In the genomic region with DNA sequence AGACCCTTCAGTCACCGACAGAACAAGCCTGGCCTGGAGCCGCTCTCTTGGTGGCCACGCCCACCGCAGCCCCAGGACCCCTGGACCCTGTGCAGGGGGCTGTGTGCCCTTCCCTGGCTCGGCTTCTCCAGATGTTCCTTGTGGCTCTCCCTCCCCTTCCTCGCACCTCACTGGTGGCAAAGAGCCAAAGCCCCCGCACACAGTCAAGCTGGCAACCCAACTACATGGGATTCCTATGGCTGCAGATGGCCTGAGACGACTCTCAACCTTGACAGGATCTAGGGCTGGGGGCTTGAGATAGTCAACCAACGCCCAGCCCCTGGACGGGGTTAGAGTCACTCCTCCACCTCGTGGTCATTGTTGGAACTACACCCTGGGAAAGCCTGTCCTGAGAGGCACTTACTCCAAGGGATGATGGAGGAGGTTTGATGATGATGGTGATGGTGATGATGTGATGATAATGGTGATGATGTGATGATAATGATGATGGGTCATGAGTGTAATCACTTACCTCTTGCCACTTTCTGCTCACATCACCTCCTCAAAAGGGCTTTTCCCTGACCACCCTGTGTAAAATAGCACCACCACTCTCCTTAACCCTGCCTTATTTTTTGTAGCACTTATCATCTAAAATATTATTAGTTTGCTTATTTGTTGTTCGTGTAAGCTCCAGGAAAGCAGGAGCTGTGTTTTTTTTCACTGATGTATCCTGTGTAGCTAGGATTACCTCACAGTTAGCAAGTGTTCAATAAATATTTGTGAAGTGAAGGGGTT, we compare ENCODE assay signal across 8 cellular contexts.
A peak's percentile ranks its signal among the peaks of the same experiment; 100 is the strongest.
DNase-seq lines count a peak whose midpoint lies in the region; ATAC-seq and TF ChIP-seq lines count a peak whose summit lies in the region.

No MANE protein-coding gene starts in this region.

- no peaks in the 10 kb centered on the region for H3K4me1 ChIP-seq in sigmoid colon

- no peak overlapping the region for H3K4me3 ChIP-seq in sigmoid colon

- H3K36me3 Mint-ChIP-seq in activated naive CD8-positive, alpha-beta T cell treated with anti-CD3 and anti-CD28 coated beads, Interleukin-2, amount 50 U/mL, for 24 hours (ENCODE audit: low read depth), result peaks cover 1% of the 10 kb centered on the region

- no peaks in the 10 kb centered on the region for H3K9me3 ChIP-seq in sigmoid colon

- peaks cover 38% of the 10 kb centered on the region for H3K27me3 Mint-ChIP-seq in activated naive CD8-positive, alpha-beta T cell treated with anti-CD3 and anti-CD28 coated beads, Interleukin-2, amount 50 U/mL, for 24 hours

- H3K9me3 Mint-ChIP-seq in activated naive CD8-positive, alpha-beta T cell treated with anti-CD3 and anti-CD28 coated beads, Interleukin-2, amount 50 U/mL, for 24 hours, result no peaks in the 10 kb centered on the region

- no peak for TF ChIP-seq EP300 in sigmoid colon (IDR thresholded peaks at IDR 0.05)

- H3K4me3 Mint-ChIP-seq in activated naive CD8-positive, alpha-beta T cell treated with anti-CD3 and anti-CD28 coated beads, Interleukin-2, amount 50 U/mL, for 24 hours, result no peak overlapping the region

- H3K4me1 Mint-ChIP-seq in activated naive CD8-positive, alpha-beta T cell treated with anti-CD3 and anti-CD28 coated beads, Interleukin-2, amount 50 U/mL, for 24 hours, result no peaks in the 10 kb centered on the region

- peaks cover 0 to 16% (median 0%) of the 10 kb centered on the region in 3 donors for H3K27me3 ChIP-seq in sigmoid colon

- H3K27ac Mint-ChIP-seq in activated naive CD8-positive, alpha-beta T cell treated with anti-CD3 and anti-CD28 coated beads, Interleukin-2, amount 50 U/mL, for 24 hours, result no peak overlapping the region

- intact Hi-C loops in left ventricle myocardium superior (cut with micrococcal nuclease), result no loop called here
- intact Hi-C loops in sigmoid colon (cut with DNase I), result loop anchor here (2.0 to 5.0 kb wide), 2 partner anchors 328 to 946 kb away; no protein-coding TSS in a partner anchor

- DNase-seq in DMS114 treated with DMSO at 0.1 percent for 48 hours (lab: John Stamatoyannopoulos, UW; ENCODE audit: unreplicated experiment) (peak; percentile 36), HT1080 (ENCODE audit: low read depth) (peak; percentile 18), SHP77 treated with DMSO at 0.1 percent for 48 hours (lab: John Stamatoyannopoulos, UW) (peak; percentile 28), left ventricle myocardium superior (peak; percentile 40), sigmoid colon (no peak)
- peak; percentile 65 for DNase-seq in activated naive CD8-positive, alpha-beta T cell treated with anti-CD3 and anti-CD28 coated beads, Interleukin-2, amount 50 U/mL, for 24 hours

- H3K36me3 ChIP-seq in sigmoid colon, result no peaks in the 10 kb centered on the region

- no peak overlapping the region for H3K27ac ChIP-seq in sigmoid colon

- no peak for TF ChIP-seq POLR2A in sigmoid colon (IDR thresholded peaks at IDR 0.05)

- 10 to 14% methylated on average over 12 of the region's 12 CpGs for WGBS in sigmoid colon, 2 donors

- ATAC-seq in activated naive CD8-positive, alpha-beta T cell treated with anti-CD3 and anti-CD28 coated beads, Interleukin-2, amount 50 U/mL, for 24 hours, result no peak
- ATAC-seq in left ventricle myocardium superior (peak; percentile 69), GM18868 (IDR thresholded peaks at IDR 0.05; ENCODE audit: unreplicated experiment) (no peak), HG02623 (IDR thresholded peaks at IDR 0.05; ENCODE audit: unreplicated experiment) (no peak)

- TF ChIP-seq CTCF in sigmoid colon (IDR thresholded peaks at IDR 0.05), result peak; percentile 28 to 84 (median 70)
